ENCODE assay signal across 7 cellular contexts in the genomic region with DNA sequence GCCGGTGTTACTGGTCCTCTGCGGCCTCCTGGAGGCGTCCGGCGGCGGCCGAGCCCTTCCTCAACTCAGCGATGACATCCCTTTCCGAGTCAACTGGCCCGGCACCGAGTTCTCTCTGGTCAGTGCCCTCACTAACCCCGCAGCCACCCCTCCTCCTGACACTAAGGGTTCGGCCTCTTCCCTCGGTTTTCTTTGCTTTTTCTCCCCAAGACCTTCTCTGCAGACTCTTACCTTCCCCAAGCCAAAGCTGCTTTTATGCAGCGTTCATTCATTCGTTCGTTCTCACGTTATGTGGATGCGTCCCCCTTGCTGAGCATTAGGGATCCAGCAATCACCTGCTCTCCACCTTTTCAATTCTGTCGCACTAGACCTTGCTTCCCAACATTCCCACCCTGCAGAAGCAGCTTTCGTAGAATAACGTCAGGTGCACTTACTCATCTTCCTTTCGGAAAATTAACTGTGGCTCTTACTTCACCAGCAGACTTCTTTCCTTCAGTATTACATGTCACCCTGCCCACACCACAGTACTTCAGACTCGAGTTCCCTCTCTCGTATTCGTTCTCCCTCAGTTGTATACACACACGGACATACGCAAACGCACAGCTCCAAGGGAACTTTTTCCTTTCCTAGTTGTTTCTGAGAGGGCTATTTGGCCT.
DNase-seq lines count a peak whose midpoint lies in the region; ATAC-seq and TF ChIP-seq lines count a peak whose summit lies in the region.

No MANE protein-coding gene starts in this region.

- H3K4me3 Mint-ChIP-seq in nephron, result peak overlapping the region; percentile 95 to 98 (median 95)

- H3K27ac ChIP-seq in HL-60 (replicated peaks) (peak overlapping the region; percentile 80), VCaP (peak overlapping the region; percentile 89)

- DNase-seq in GM10248 (ENCODE audit: extremely low spot score) (no peak), HL-60 (ENCODE audit: low read depth in 1 of 2, low spot score in 1 of 2) (peak; percentile 38 to 46), fibroblast of gingiva (ENCODE audit: low read depth) (peak; percentile 11), C1 segment of cervical spinal cord (lab: John Stamatoyannopoulos, UW) (no peak)

- no peaks in the 10 kb centered on the region for H3K9me3 Mint-ChIP-seq in nephron

- H3K27me3 Mint-ChIP-seq in nephron (ENCODE audit: low read depth), result no peaks in the 10 kb centered on the region

- H3K36me3 Mint-ChIP-seq in nephron (ENCODE audit: low read depth), result peaks cover 2% of the 10 kb centered on the region

- H3K4me1 Mint-ChIP-seq in nephron, result peaks cover 31% of the 10 kb centered on the region

- peak overlapping the region; percentile 78 for H3K4me3 ChIP-seq in HL-60 (replicated peaks; ENCODE audit: insufficient read depth, low read length)

- H3K27ac Mint-ChIP-seq in nephron, result peak overlapping the region; percentile 92 to 97 (median 95)

- TF ChIP-seq CTCF in GM10248 (IDR thresholded peaks at IDR 0.05; ENCODE audit: control extremely low read depth, extremely low read depth, low read depth, missing control alignments), result peak; percentile 12
- no peak for TF ChIP-seq CTCF in HL-60 (IDR thresholded peaks at IDR 0.05; ENCODE audit: insufficient read depth, low read length)
- TF ChIP-seq CTCF in VCaP (conservative IDR thresholded peaks at IDR 0.05), result no peak
- no peak for TF ChIP-seq CTCF in nephron (IDR thresholded peaks at IDR 0.05; ENCODE audit: unreplicated experiment in 3 of 3)

- POLR2A ChIA-PET in GM10248 (lab: Yijun Ruan, JAX), result interaction anchor here (0.5 to 2.9 kb wide), 3 partner anchors 20 to 182 kb away, joined by 3 to 9 read pairs (median 6); a partner anchor contains a TSS

- ATAC-seq in GM21447 (IDR thresholded peaks at IDR 0.05; ENCODE audit: unreplicated experiment), result peak; percentile 56

- CTCF ChIA-PET in GM10248 (lab: Yijun Ruan, JAX), result interaction anchor here (0.6 to 3.3 kb wide), 5 partner anchors 11 to 73 kb away, joined by 3 to 18 read pairs (median 4); a partner anchor contains a TSS

- H3K27me3 ChIP-seq in HL-60 (ENCODE audit: insufficient read depth, poor library complexity, severe bottlenecking), result no peaks in the 10 kb centered on the region

Comparison
In these comparisons a context has a peak if more than half of its experiments do, and no peak if none do; other contexts are left out.
1. DNase-seq: peak in HL-60 (2 of 2) and fibroblast of gingiva (single experiment); none in GM10248 (single experiment) and C1 segment of cervical spinal cord (0 of 14).